ENCODE assay signal across 35 cellular contexts in the genomic region with DNA sequence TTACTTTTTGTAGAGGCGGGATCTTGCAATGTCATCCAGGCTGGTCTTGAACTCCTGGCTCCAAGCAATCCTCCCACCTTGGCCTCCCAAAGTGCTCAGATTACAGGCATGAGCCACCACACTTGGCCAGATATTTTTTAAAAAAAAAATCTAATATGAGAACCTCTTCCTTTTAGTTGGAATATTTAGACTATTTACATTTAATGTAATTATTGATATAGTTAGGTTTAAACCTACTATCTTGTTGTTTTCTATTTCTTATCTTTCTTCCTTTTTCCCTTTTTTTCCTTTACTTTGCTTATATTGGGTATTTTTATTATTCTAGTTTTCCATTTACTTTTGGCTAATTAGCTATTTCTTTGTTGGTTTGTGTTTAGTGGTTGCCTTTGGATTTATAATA.
"Had no signal": no experiment of that assay in that cellular context is flagged by ENCODE, and none has a peak within 500 bp of the region (broad histone marks: within the 10 kb centered on the region; RNA-seq: fewer than 3 reads in every experiment).

No MANE protein-coding gene starts in this region.

- H3K4me3 ChIP-seq: adrenal gland, body of pancreas, breast epithelium had no signal

- H3K27me3 ChIP-seq: adrenal gland, body of pancreas, brain microvascular endothelial cell, breast epithelium had no signal

- DNase-seq: activated B cell treated with CpG ODN at 0.5 μM for 24 hours; activated CD4-positive, alpha-beta memory T cell treated with anti-CD3 and anti-CD28 coated beads for 36 hours; activated CD4-positive, alpha-beta T cell treated with anti-CD3 and anti-CD28 coated beads for 4 hours; activated CD4-positive, alpha-beta T cell treated with anti-CD3 and anti-CD28 coated beads, Interleukin-2, amount 50 U/mL, for 1 hour; activated CD4-positive, alpha-beta T cell treated with anti-CD3 and anti-CD28 coated beads, Interleukin-2, amount 50 U/mL, for 4 hours; activated CD4-positive, CD25-positive, alpha-beta regulatory T cell treated with anti-CD3 and anti-CD28 coated beads, Interleukin-2, amount 50 U/mL, for 72 hours; activated CD8-positive, alpha-beta memory T cell treated with anti-CD3 and anti-CD28 coated beads, Interleukin-2, amount 50 U/mL, for 4 hours; activated CD8-positive, alpha-beta T cell treated with anti-CD3 and anti-CD28 coated beads for 36 hours; activated effector memory CD4-positive, alpha-beta T cell treated with anti-CD3 and anti-CD28 coated beads, Interleukin-2, amount 50 U/mL, for 16 hours; activated gamma-delta T cell treated with Interleukin-2 at 50 U/mL for 16 hours; activated naive CD4-positive, alpha-beta T cell; activated naive CD4-positive, alpha-beta T cell treated with anti-CD3 and anti-CD28 coated beads, Interleukin-2, amount 10 ng/mL, durations not matched to agents 7 days and 5 days; activated naive CD8-positive, alpha-beta T cell treated with anti-CD3 and anti-CD28 coated beads for 36 hours; activated T-cell treated with anti-CD3 and anti-CD28 coated beads for 4 hours; activated T-cell treated with anti-CD3 and anti-CD28 coated beads, Interleukin-2, amount 50 U/mL, for 24 hours; activated T-cell treated with anti-CD3 and anti-CD28 coated beads, Interleukin-2, amount 50 U/mL, for 48 hours; adrenal gland; amniotic stem cell; aorta; body of pancreas; brain microvascular endothelial cell; central memory CD4-positive, alpha-beta T cell; T-helper 1 cell; T-helper 2 cell; T-helper 9 cell had no signal

- H3K27ac Mint-ChIP-seq: activated B cell treated with CpG ODN at 0.5 μM for 24 hours; activated CD4-positive, alpha-beta memory T cell treated with anti-CD3 and anti-CD28 coated beads for 36 hours; activated CD8-positive, alpha-beta T cell treated with anti-CD3 and anti-CD28 coated beads for 36 hours; activated naive CD4-positive, alpha-beta T cell treated with anti-CD3 and anti-CD28 coated beads, Interleukin-2, amount 10 ng/mL, durations not matched to agents 7 days and 5 days; activated naive CD4-positive, alpha-beta T cell treated with anti-CD3 and anti-CD28 coated beads, Interleukin-2, amount 50 U/mL, for 72 hours; activated naive CD8-positive, alpha-beta T cell treated with anti-CD3 and anti-CD28 coated beads for 36 hours; activated T-cell treated with anti-CD3 and anti-CD28 coated beads, Interleukin-2, amount 50 U/mL, for 24 hours; activated T-helper 1 cell treated with anti-CD3 and anti-CD28 coated beads, Interleukin-12 subunit alpha, Interleukin-12 subunit beta, Interleukin-2, Interleukin-4 antibody, amounts not matched to agents 30 ng/mL and 10 ng/mL and 1 ng/mL, durations not matched to agents 14 hours and 24 hours and 36 hours; activated T-helper 17 cell treated with anti-CD3 and anti-CD28 coated beads, Interleukin-2, amount 50 U/mL, for 72 hours; T-helper 1 cell treated with Interleukin-12 subunit alpha and Interleukin-12 subunit beta and Interleukin-4 antibody, amounts not matched to agents 30 μg/mL and 1 μg/mL, for 36 hours; T-helper 2 cell treated with Interferon-gamma antibody and Interleukin-4, amounts not matched to agents 5 μg/mL and 100 μg/mL, for 36 hours had no signal

- ATAC-seq: activated CD8-positive, alpha-beta T cell treated with anti-CD3 and anti-CD28 coated beads for 36 hours; activated naive CD4-positive, alpha-beta T cell treated with anti-CD3 and anti-CD28 coated beads, Interleukin-2, amount 50 U/mL, for 72 hours; activated T-helper 17 cell treated with anti-CD3 and anti-CD28 coated beads, Interleukin-2, amount 50 U/mL, for 72 hours; body of pancreas had no signal

- H3K27me3 Mint-ChIP-seq: activated CD4-positive, alpha-beta memory T cell treated with anti-CD3 and anti-CD28 coated beads for 36 hours; activated CD8-positive, alpha-beta T cell treated with anti-CD3 and anti-CD28 coated beads for 36 hours; activated naive CD8-positive, alpha-beta T cell treated with anti-CD3 and anti-CD28 coated beads for 36 hours; activated T-cell treated with anti-CD3 and anti-CD28 coated beads, Interleukin-2, amount 50 U/mL, for 24 hours; activated T-helper 17 cell treated with anti-CD3 and anti-CD28 coated beads, Interleukin-2, amount 50 U/mL, for 72 hours had no signal

- H3K27ac ChIP-seq: adrenal gland, body of pancreas, brain microvascular endothelial cell, breast epithelium, VCaP had no signal

- FAIRE-seq: astrocyte, colon, TTC549 had no signal

- H3K4me1 ChIP-seq: adrenal gland, body of pancreas, breast epithelium had no signal

- H3K4me1 Mint-ChIP-seq: activated B cell treated with CpG ODN at 0.5 μM for 24 hours; activated naive CD4-positive, alpha-beta T cell treated with anti-CD3 and anti-CD28 coated beads, Interleukin-2, amount 10 ng/mL, durations not matched to agents 7 days and 5 days; activated naive CD8-positive, alpha-beta T cell treated with anti-CD3 and anti-CD28 coated beads for 36 hours; activated T-helper 17 cell treated with anti-CD3 and anti-CD28 coated beads, Interleukin-2, amount 50 U/mL, for 72 hours had no signal

- H3K36me3 ChIP-seq: adrenal gland, brain microvascular endothelial cell, breast epithelium had no signal

- H3K4me3 Mint-ChIP-seq: activated B cell treated with CpG ODN at 0.5 μM for 24 hours; activated CD4-positive, alpha-beta memory T cell treated with anti-CD3 and anti-CD28 coated beads for 36 hours; activated CD8-positive, alpha-beta T cell treated with anti-CD3 and anti-CD28 coated beads for 36 hours; activated naive CD4-positive, alpha-beta T cell treated with anti-CD3 and anti-CD28 coated beads, Interleukin-2, amount 10 ng/mL, durations not matched to agents 7 days and 5 days; activated naive CD8-positive, alpha-beta T cell treated with anti-CD3 and anti-CD28 coated beads for 36 hours; activated T-cell treated with anti-CD3 and anti-CD28 coated beads, Interleukin-2, amount 50 U/mL, for 24 hours; activated T-helper 1 cell treated with anti-CD3 and anti-CD28 coated beads, Interleukin-12 subunit alpha, Interleukin-12 subunit beta, Interleukin-2, Interleukin-4 antibody, amounts not matched to agents 30 ng/mL and 10 ng/mL and 1 ng/mL, durations not matched to agents 14 hours and 24 hours and 36 hours; activated T-helper 17 cell treated with anti-CD3 and anti-CD28 coated beads, Interleukin-2, amount 50 U/mL, for 72 hours; T-helper 1 cell treated with Interleukin-12 subunit alpha and Interleukin-12 subunit beta and Interleukin-4 antibody, amounts not matched to agents 30 μg/mL and 1 μg/mL, for 36 hours; T-helper 2 cell treated with Interferon-gamma antibody and Interleukin-4, amounts not matched to agents 5 μg/mL and 100 μg/mL, for 36 hours had no signal
